In the genomic region with DNA sequence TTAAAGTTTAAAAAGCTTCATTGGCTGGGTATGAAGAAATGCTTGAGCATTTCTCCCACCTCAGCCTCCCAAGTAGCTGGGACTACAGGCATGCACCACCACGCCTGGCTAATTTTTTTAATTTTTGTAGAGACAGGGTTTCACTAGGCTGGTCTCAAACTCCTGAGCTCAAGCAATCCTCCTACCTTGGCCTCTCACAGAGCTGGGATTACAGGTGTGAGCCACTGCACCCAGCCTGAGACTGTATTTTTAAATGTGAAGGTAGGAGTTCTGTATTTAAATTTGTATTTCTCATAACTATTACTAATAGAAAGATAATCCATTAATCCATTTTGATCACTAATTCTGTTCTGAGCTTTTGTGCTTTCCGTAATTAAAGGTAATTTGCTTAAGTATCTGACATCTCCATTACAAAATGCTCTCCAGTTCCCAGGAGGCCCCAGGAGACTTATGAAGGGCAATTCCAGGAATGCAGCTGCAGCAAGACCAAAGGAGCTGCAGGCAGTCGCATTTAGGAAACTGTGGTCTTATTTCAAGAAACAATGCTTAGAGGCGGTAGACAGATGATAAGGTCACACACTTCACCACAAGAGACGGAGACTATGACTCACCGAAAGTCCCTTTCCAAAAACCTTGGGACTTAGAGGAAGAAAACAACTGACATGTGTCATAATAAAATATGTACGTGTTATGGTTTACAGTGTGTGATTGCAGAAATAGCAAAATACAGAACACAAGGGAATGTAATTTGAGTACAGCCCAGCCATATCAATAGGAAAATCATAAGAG, we compare ENCODE assay signal across 9 cellular contexts. TPM values are rescaled to one million over a fixed set of nuclear protein-coding genes. Genes with fewer than 3 reads are reported as not detected.
DNase-seq lines count a peak whose midpoint lies in the region; ATAC-seq and TF ChIP-seq lines count a peak whose summit lies in the region.
"Had no signal": no experiment of that assay in that cellular context is flagged by ENCODE, and none has a peak within 500 bp of the region (broad histone marks: within the 10 kb centered on the region; RNA-seq: fewer than 3 reads in every experiment).

No MANE protein-coding gene starts in this region.

- TF ChIP-seq POLR2A in adrenal gland (IDR thresholded peaks at IDR 0.05): no peak

- CTCF ChIA-PET in CD4-positive, alpha-beta memory T cell (lab: Charles Lee; ENCODE audit: partially characterized antibody): interaction anchor here (0.9 to 3.5 kb wide), 12 partner anchors 10 to 463 kb away, joined by 3 to 51 read pairs (median 4); partner anchors contain the start of gene RALA
- CTCF ChIA-PET in SK-N-SH (lab: Yijun Ruan, JAX): interaction anchor here (1.0 to 3.1 kb wide), 4 partner anchors 10 to 462 kb away, joined by 3 to 35 read pairs (median 8); no protein-coding TSS in a partner anchor

- H3K9ac ChIP-seq in SK-N-SH (peak overlapping the region; percentile 21; the same call in 1 of the 2 replicates), Karpas-422 (ENCODE audit: low read length) (no peak overlapping the region)

- H3K36me3 Mint-ChIP-seq in CD4-positive, alpha-beta memory T cell: no peaks in the 10 kb centered on the region
- peaks cover 0 to 5% of the 10 kb centered on the region in 2 donors for H3K36me3 Mint-ChIP-seq in stimulated activated naive B cell treated with anti-CD40 and anti-IgM and Interleukin-4, amounts not matched to agents 10 μg/mL and 1 μg/mL and 100 μg/mL, for 72 hours

- peak overlapping the region in 7 of 8 donors; percentile 19 to 73 (median 52) for H3K4me3 Mint-ChIP-seq in CD4-positive, alpha-beta memory T cell
- peak overlapping the region; percentile 44 to 47 for H3K4me3 Mint-ChIP-seq in stimulated activated naive B cell treated with anti-CD40 and anti-IgM and Interleukin-4, amounts not matched to agents 10 μg/mL and 1 μg/mL and 100 μg/mL, for 72 hours

- intact Hi-C loops in CD4-positive, alpha-beta memory T cell (cut with micrococcal nuclease): loop anchor here (1.0 to 2.0 kb wide), 2 partner anchors 9 to 33 kb away; partner anchors contain the start of gene RALA
- intact Hi-C loops in adrenal gland (cut with DNase I): no loop called here

- H3K9me2 ChIP-seq in SK-N-SH: no peaks in the 10 kb centered on the region
- H3K9me2 ChIP-seq in Karpas-422 (replicated peaks; ENCODE audit: insufficient read depth, low read length): no peaks in the 10 kb centered on the region

- H3K4me1 ChIP-seq in CD4-positive, alpha-beta memory T cell (ENCODE audit: insufficient read depth, low read length): peaks cover 34% of the 10 kb centered on the region
- H3K4me1 ChIP-seq in SK-N-SH (ENCODE audit: control insufficient read depth in 1 of 2, insufficient read depth in 2 of 2, low read depth in 1 of 2, low read length in 1 of 2) (peaks cover 0 to 11% of the 10 kb centered on the region in 2 experiments; a peak in 2 of 4 replicates), adrenal gland (replicated peaks in 1 of 2) (peaks cover 17 to 18% of the 10 kb centered on the region in 2 donors), Karpas-422 (ENCODE audit: low read length) (no peaks in the 10 kb centered on the region)

- 27% methylated on average over 7 of the region's 7 CpGs for WGBS in SK-N-SH (ENCODE audit: low lambda C conversion rate)
- 22 to 27% (median 24%) methylated on average over 7 of the region's 7 CpGs for WGBS in adrenal gland, 4 donors

- peak in 1 of 2 experiments; percentile 83; a peak in 2 of 4 replicates for TF ChIP-seq EP300 in SK-N-SH (IDR thresholded peaks at IDR 0.05; ENCODE audit: borderline replicate concordance in 1 of 2, low read depth in 1 of 2, low read length in 1 of 2)

- H3K4me3 ChIP-seq in CD4-positive, alpha-beta memory T cell (ENCODE audit: low read length in 2 of 2): no peak overlapping the region
- H3K4me3 ChIP-seq in SK-N-SH (ENCODE audit: low read depth in 2 of 2, low read length in 1 of 2) (no peak overlapping the region; a peak in 1 of 4 replicates), adrenal gland (no peak overlapping the region), Karpas-422 (ENCODE audit: low read length) (no peak overlapping the region)
- H3K4me3 ChIP-seq: SK-N-MC had no signal

- ATAC-seq in GM19463 (IDR thresholded peaks at IDR 0.05; ENCODE audit: unreplicated experiment): peak; percentile 95
- peak; percentile 96 for ATAC-seq in HG03469 (IDR thresholded peaks at IDR 0.05; ENCODE audit: unreplicated experiment)
- ATAC-seq in left lobe of liver: peak; percentile 31
- peak; percentile 98 for ATAC-seq in stimulated activated naive B cell treated with anti-CD40 and anti-IgM and Interleukin-4, amounts not matched to agents 10 μg/mL and 1 μg/mL and 100 μg/mL, for 72 hours (replicated peaks)

- no peaks in the 10 kb centered on the region for H3K27me3 Mint-ChIP-seq in CD4-positive, alpha-beta memory T cell
- no peaks in the 10 kb centered on the region for H3K27me3 Mint-ChIP-seq in stimulated activated naive B cell treated with anti-CD40 and anti-IgM and Interleukin-4, amounts not matched to agents 10 μg/mL and 1 μg/mL and 100 μg/mL, for 72 hours

- H4K20me1 ChIP-seq in SK-N-SH (ENCODE audit: insufficient read depth) (no peaks in the 10 kb centered on the region), Karpas-422 (ENCODE audit: insufficient read depth, low read depth, low read length) (no peaks in the 10 kb centered on the region)

- no peak for TF ChIP-seq CTCF in SK-N-SH (IDR thresholded peaks at IDR 0.05)
- no peak for TF ChIP-seq CTCF in adrenal gland (IDR thresholded peaks at IDR 0.05)

- peaks cover 52% of the 10 kb centered on the region for H3F3A ChIP-seq in SK-N-SH (replicated peaks; ENCODE audit: insufficient read depth)

- H3K27ac ChIP-seq in CD4-positive, alpha-beta memory T cell (ENCODE audit: low read depth, low read length): no peak overlapping the region
- H3K27ac ChIP-seq in SK-N-SH (ENCODE audit: low read depth in 2 of 2, low read length in 1 of 2): peak overlapping the region; percentile 16 to 95; a peak in 3 of 4 replicates
- peak overlapping the region in 4 of 5 donors; percentile 35 to 67 (median 52) for H3K27ac ChIP-seq in adrenal gland
- H3K27ac ChIP-seq in Karpas-422 (ENCODE audit: low read length): no peak overlapping the region
- H3K27ac ChIP-seq: SK-N-MC had no signal

- no peaks in the 10 kb centered on the region for H3K27me3 ChIP-seq in CD4-positive, alpha-beta memory T cell (ENCODE audit: insufficient read depth, low read length)
- H3K27me3 ChIP-seq in SK-N-SH (ENCODE audit: insufficient read depth): no peaks in the 10 kb centered on the region
- no peaks in the 10 kb centered on the region for H3K27me3 ChIP-seq in adrenal gland
- no peaks in the 10 kb centered on the region for H3K27me3 ChIP-seq in Karpas-422 (ENCODE audit: low read length)

- H3K4me1 Mint-ChIP-seq in CD4-positive, alpha-beta memory T cell: peaks cover 15 to 47% (median 18%) of the 10 kb centered on the region in 4 donors
- peaks cover 8 to 23% of the 10 kb centered on the region in 2 donors for H3K4me1 Mint-ChIP-seq in stimulated activated naive B cell treated with anti-CD40 and anti-IgM and Interleukin-4, amounts not matched to agents 10 μg/mL and 1 μg/mL and 100 μg/mL, for 72 hours

- peak overlapping the region; percentile 63 to 92 (median 78) for H3K27ac Mint-ChIP-seq in CD4-positive, alpha-beta memory T cell
- H3K27ac Mint-ChIP-seq in stimulated activated naive B cell treated with anti-CD40 and anti-IgM and Interleukin-4, amounts not matched to agents 10 μg/mL and 1 μg/mL and 100 μg/mL, for 72 hours: peak overlapping the region; percentile 80

- TF ChIP-seq RAD21 in SK-N-SH (IDR thresholded peaks at IDR 0.05; ENCODE audit: low read length): no peak

- H2AFZ ChIP-seq in SK-N-SH (ENCODE audit: low read depth): peak overlapping the region; percentile 19; the same call in 1 of the 2 replicates
- no peak overlapping the region for H2AFZ ChIP-seq in Karpas-422 (ENCODE audit: low read length)

- peak; percentile 62 to 94 (median 68) for DNase-seq in CD4-positive, alpha-beta memory T cell
- no peak for DNase-seq in SK-N-SH
- DNase-seq in adrenal gland: peak; percentile 41 to 74 (median 70)
- DNase-seq in left lobe of liver (ENCODE audit: low spot score): no peak
- peak; percentile 65 for DNase-seq in stimulated activated naive B cell treated with anti-CD40 and anti-IgM and Interleukin-4, amounts not matched to agents 10 μg/mL and 1 μg/mL and 100 μg/mL, for 72 hours
- DNase-seq in Karpas-422: no peak

- H3K36me3 ChIP-seq in CD4-positive, alpha-beta memory T cell (ENCODE audit: insufficient read depth, low read length): no peaks in the 10 kb centered on the region
- H3K36me3 ChIP-seq in SK-N-SH (replicated peaks in 1 of 2; ENCODE audit: control insufficient read depth in 1 of 2, insufficient read depth in 2 of 2, low read length in 1 of 2) (no peaks in the 10 kb centered on the region), adrenal gland (replicated peaks in 1 of 2) (no peaks in the 10 kb centered on the region), Karpas-422 (ENCODE audit: insufficient read depth, low read length) (no peaks in the 10 kb centered on the region)

- H3K79me2 ChIP-seq in SK-N-SH (ENCODE audit: insufficient read depth) (no peaks in the 10 kb centered on the region), Karpas-422 (ENCODE audit: low read length) (no peaks in the 10 kb centered on the region)

- H3K4me2 ChIP-seq in SK-N-SH: peak overlapping the region; percentile 54
- no peak overlapping the region for H3K4me2 ChIP-seq in Karpas-422 (ENCODE audit: low read depth, low read length, poor library complexity, severe bottlenecking)

- H3K9me3 Mint-ChIP-seq in CD4-positive, alpha-beta memory T cell: no peaks in the 10 kb centered on the region
- no peaks in the 10 kb centered on the region for H3K9me3 Mint-ChIP-seq in stimulated activated naive B cell treated with anti-CD40 and anti-IgM and Interleukin-4, amounts not matched to agents 10 μg/mL and 1 μg/mL and 100 μg/mL, for 72 hours

- POLR2A ChIA-PET in CD4-positive, alpha-beta memory T cell (lab: Charles Lee; ENCODE audit: partially characterized antibody): interaction anchor here (0.8 to 2.3 kb wide), 12 partner anchors 9 to 361 kb away, joined by 3 to 18 read pairs (median 4); partner anchors contain the start of gene RALA
- POLR2A ChIA-PET in SK-N-SH (lab: Yijun Ruan, JAX): no interaction called here

- H3K9me3 ChIP-seq in CD4-positive, alpha-beta memory T cell (ENCODE audit: control insufficient read depth in 1 of 2, low read length in 2 of 2): no peaks in the 10 kb centered on the region
- H3K9me3 ChIP-seq in SK-N-SH (no peaks in the 10 kb centered on the region), adrenal gland (replicated peaks in 1 of 3) (no peaks in the 10 kb centered on the region), Karpas-422 (ENCODE audit: low read length) (no peaks in the 10 kb centered on the region)

RNA-seq across cellular contexts. Expression of gene YAE1, which starts 23.3 kb away (rescaled TPM):
- 10 to 100 TPM; 23.4 to 27.5 TPM for total RNA-seq in CD4-positive, alpha-beta memory T cell
- polyA plus RNA-seq in CD4-positive, alpha-beta memory T cell: 10 to 100 TPM; 13.1 to 17.8 TPM
- polyA plus RNA-seq in SK-N-SH (2012; rRNA removed): 30.7 and 39.8 TPM in 2 replicates
- polyA plus RNA-seq in SK-N-SH (2012; cell fraction: cytosol; rRNA removed): 42.8 and 60.8 TPM in 2 replicates
- 21.6 and 31.7 TPM in 2 replicates for polyA plus RNA-seq in SK-N-SH (2012; cell fraction: nucleus; rRNA removed)
- total RNA-seq in adrenal gland: 10 to 100 TPM; 11.1 to 26.7 (median 21.1) TPM
- polyA plus RNA-seq in adrenal gland: 10 to 100 TPM; 43.1 to 77.2 (median 51.1) TPM
- total RNA-seq in left lobe of liver: 6.4 TPM
- total RNA-seq in Karpas-422 (2014; rRNA removed; shearing (Covaris generic); ENCODE audit: low replicate concordance): 20.9 and 25.1 TPM in 2 replicates

RNA-seq across cellular contexts. Expression of gene RALA, which starts 33.9 kb away (rescaled TPM):
- total RNA-seq in CD4-positive, alpha-beta memory T cell: 10 to 100 TPM; 46.3 to 47.7 TPM
- polyA plus RNA-seq in CD4-positive, alpha-beta memory T cell: 10 to 100 TPM; 31.6 to 50.5 TPM
- polyA plus RNA-seq in SK-N-SH (2012; rRNA removed): 29.0 and 37.4 TPM in 2 replicates
- 44.9 and 56.9 TPM in 2 replicates for polyA plus RNA-seq in SK-N-SH (2012; cell fraction: cytosol; rRNA removed)
- polyA plus RNA-seq in SK-N-SH (2012; cell fraction: nucleus; rRNA removed): 10.1 and 17.6 TPM in 2 replicates
- total RNA-seq in adrenal gland: 10 to 100 TPM; 24.1 to 58.6 (median 34.9) TPM
- polyA plus RNA-seq in adrenal gland: 10 to 100 TPM; 15.4 to 45.6 (median 26.3) TPM
- 7.8 TPM for total RNA-seq in left lobe of liver
- total RNA-seq in Karpas-422 (2014; rRNA removed; shearing (Covaris generic); ENCODE audit: low replicate concordance): 13.8 and 14.1 TPM in 2 replicates

Comparison
In these comparisons a context has a peak if more than half of its experiments do, and no peak if none do; other contexts are left out.
1. DNase-seq: peak in CD4-positive, alpha-beta memory T cell (5 of 5), adrenal gland (7 of 7) and stimulated activated naive B cell treated with anti-CD40 and anti-IgM and Interleukin-4, amounts not matched to agents 10 μg/mL and 1 μg/mL and 100 μg/mL, for 72 hours (single experiment); none in SK-N-SH (single experiment), left lobe of liver (single experiment) and Karpas-422 (single experiment).
2. H3K27ac ChIP-seq: peak in SK-N-SH (2 of 2) and adrenal gland (4 of 5); none in CD4-positive, alpha-beta memory T cell (single experiment) and Karpas-422 (single experiment).
3. ATAC-seq: peak in every context shown above with its lines; median percentile 98 in stimulated activated naive B cell treated with anti-CD40 and anti-IgM and Interleukin-4, amounts not matched to agents 10 μg/mL and 1 μg/mL and 100 μg/mL, for 72 hours; 96 in HG03469; 95 in GM19463; 31 in left lobe of liver.